ENCODE assay signal across 25 cellular contexts in the genomic region with DNA sequence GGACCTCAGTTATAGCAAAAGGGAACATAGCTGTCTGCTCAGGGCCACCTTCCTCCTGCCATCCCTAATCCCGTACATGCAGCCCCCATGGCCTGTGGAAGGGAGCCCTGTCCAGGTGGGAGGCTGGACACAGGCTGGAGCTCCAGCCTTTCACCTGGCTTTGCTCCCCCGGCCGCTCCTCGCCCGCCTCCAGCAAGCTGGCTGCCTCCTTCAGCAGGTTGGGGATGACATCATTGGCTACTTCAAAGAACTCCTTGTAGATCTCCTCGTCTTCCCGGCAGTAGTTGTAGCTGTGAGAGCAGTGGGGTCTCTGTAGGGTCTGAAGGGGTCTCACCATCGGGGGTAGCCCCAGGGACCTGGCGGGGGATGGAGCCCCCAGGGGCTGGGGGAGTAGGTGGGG. TPM values are rescaled to one million over a fixed set of nuclear protein-coding genes. Genes with fewer than 3 reads are reported as not detected.
DNase-seq lines count a peak whose midpoint lies in the region; ATAC-seq, FAIRE-seq and TF ChIP-seq lines count a peak whose summit lies in the region.
"Had no signal": no experiment of that assay in that cellular context is flagged by ENCODE, and none has a peak within 500 bp of the region (broad histone marks: within the 10 kb centered on the region; RNA-seq: fewer than 3 reads in every experiment).

No MANE protein-coding gene starts in this region.

- peaks cover 4% of the 10 kb centered on the region for H3K36me3 Mint-ChIP-seq in activated naive CD8-positive, alpha-beta T cell
- peaks cover 8% of the 10 kb centered on the region for H3K36me3 Mint-ChIP-seq in activated naive CD8-positive, alpha-beta T cell treated with anti-CD3 and anti-CD28 coated beads for 36 hours
- H3K36me3 Mint-ChIP-seq in Caco-2 (ENCODE audit: insufficient read depth, unreplicated experiment): peaks cover 21% of the 10 kb centered on the region
- peaks cover 20% of the 10 kb centered on the region for H3K36me3 Mint-ChIP-seq in activated T-helper 1 cell treated with anti-CD3 and anti-CD28 coated beads, Interleukin-12 subunit alpha, Interleukin-12 subunit beta, Interleukin-2, Interleukin-4 antibody, amounts not matched to agents 30 ng/mL and 10 ng/mL and 1 ng/mL, durations not matched to agents 14 hours and 24 hours and 36 hours (ENCODE audit: low read depth)

- H3K9me3 Mint-ChIP-seq in activated naive CD8-positive, alpha-beta T cell (ENCODE audit: low read depth): no peaks in the 10 kb centered on the region
- no peaks in the 10 kb centered on the region for H3K9me3 Mint-ChIP-seq in activated naive CD8-positive, alpha-beta T cell treated with anti-CD3 and anti-CD28 coated beads for 36 hours
- H3K9me3 Mint-ChIP-seq in Caco-2 (ENCODE audit: unreplicated experiment): no peaks in the 10 kb centered on the region
- no peaks in the 10 kb centered on the region for H3K9me3 Mint-ChIP-seq in activated T-helper 1 cell treated with anti-CD3 and anti-CD28 coated beads, Interleukin-12 subunit alpha, Interleukin-12 subunit beta, Interleukin-2, Interleukin-4 antibody, amounts not matched to agents 30 ng/mL and 10 ng/mL and 1 ng/mL, durations not matched to agents 14 hours and 24 hours and 36 hours
- H3K9me3 Mint-ChIP-seq: CD14-positive monocyte had no signal

- H3K9ac ChIP-seq in kidney (ENCODE audit: low read length in 2 of 2): no peak overlapping the region
- H3K9ac ChIP-seq: GM23248, KMS-11 had no signal

- H3K9me3 ChIP-seq in Caco-2 (no peaks in the 10 kb centered on the region), kidney (ENCODE audit: control insufficient read depth in 1 of 2, low read length in 2 of 2) (no peaks in the 10 kb centered on the region)

- H3K36me3 ChIP-seq in Caco-2 (ENCODE audit: control insufficient read depth, insufficient read depth, low read length) (peaks cover 2% of the 10 kb centered on the region; the same call in 1 of the 2 replicates), kidney (ENCODE audit: control insufficient read depth in 1 of 2, insufficient read depth in 2 of 2, low read length in 2 of 2) (peaks cover 6 to 11% of the 10 kb centered on the region in 2 donors)

- no peak for DNase-seq in activated naive CD8-positive, alpha-beta T cell treated with anti-CD3 and anti-CD28 coated beads for 36 hours
- DNase-seq in Caco-2 (no peak), NCI-H2227 (lab: John Stamatoyannopoulos, UW; ENCODE audit: unreplicated experiment) (no peak), kidney (no peak)
- no peak for DNase-seq in activated T-helper 1 cell treated with anti-CD3 and anti-CD28 coated beads, Interleukin-12 subunit alpha, Interleukin-12 subunit beta, Interleukin-2, Interleukin-4 antibody, amounts not matched to agents 30 ng/mL and 10 ng/mL and 1 ng/mL, durations not matched to agents 14 hours and 24 hours and 36 hours (ENCODE audit: low spot score)
- DNase-seq: DND-41, GM23248, HCEC 1CT, IMR-90, NCI-H1105, NCI-H146, NCI-H2081, NCI-H2171, NCI-H446 treated with DMSO at 0.1 percent for 48 hours, NCI-H526 treated with DMSO at 0.1 percent for 48 hours, SHP77 treated with DMSO at 0.1 percent for 48 hours, SW 1271 had no signal

- peaks cover 39% of the 10 kb centered on the region for H3K4me1 Mint-ChIP-seq in activated naive CD8-positive, alpha-beta T cell (ENCODE audit: low read depth)
- H3K4me1 Mint-ChIP-seq in activated naive CD8-positive, alpha-beta T cell treated with anti-CD3 and anti-CD28 coated beads for 36 hours: peaks cover 29% of the 10 kb centered on the region
- H3K4me1 Mint-ChIP-seq in Caco-2 (ENCODE audit: low read depth, unreplicated experiment): peaks cover 9% of the 10 kb centered on the region
- peaks cover 29% of the 10 kb centered on the region for H3K4me1 Mint-ChIP-seq in activated T-helper 1 cell treated with anti-CD3 and anti-CD28 coated beads, Interleukin-12 subunit alpha, Interleukin-12 subunit beta, Interleukin-2, Interleukin-4 antibody, amounts not matched to agents 30 ng/mL and 10 ng/mL and 1 ng/mL, durations not matched to agents 14 hours and 24 hours and 36 hours (ENCODE audit: low read depth)

- no peak for FAIRE-seq in kidney (lab: Jason Lieb, UNC)
- FAIRE-seq: A204.1, GM12878, HTR-8/SVneo had no signal

- H3K27me3 ChIP-seq in Caco-2 (replicated peaks; ENCODE audit: control insufficient read depth, insufficient read depth, low read length): no peaks in the 10 kb centered on the region

- H3K4me3 ChIP-seq in Caco-2 (ENCODE audit: low read depth, low read length): no peak overlapping the region
- H3K4me3 ChIP-seq in kidney (ENCODE audit: low read length in 2 of 2): no peak overlapping the region
- H3K4me3 ChIP-seq: GM12878, GM23248, SK-N-MC had no signal

- H3K4me3 Mint-ChIP-seq in activated naive CD8-positive, alpha-beta T cell: peak overlapping the region; percentile 22
- H3K4me3 Mint-ChIP-seq in activated naive CD8-positive, alpha-beta T cell treated with anti-CD3 and anti-CD28 coated beads for 36 hours: no peak overlapping the region
- no peak overlapping the region for H3K4me3 Mint-ChIP-seq in Caco-2 (ENCODE audit: unreplicated experiment)
- peak overlapping the region; percentile 19 for H3K4me3 Mint-ChIP-seq in activated T-helper 1 cell treated with anti-CD3 and anti-CD28 coated beads, Interleukin-12 subunit alpha, Interleukin-12 subunit beta, Interleukin-2, Interleukin-4 antibody, amounts not matched to agents 30 ng/mL and 10 ng/mL and 1 ng/mL, durations not matched to agents 14 hours and 24 hours and 36 hours
- H3K4me3 Mint-ChIP-seq: CD14-positive monocyte had no signal

- POLR2A ChIA-PET in Caco-2 (lab: Charles Lee): no interaction called here

- H3K4me1 ChIP-seq in Caco-2 (peaks cover 16% of the 10 kb centered on the region), kidney (ENCODE audit: control insufficient read depth in 1 of 2, insufficient read depth in 1 of 2, low read depth in 1 of 2, low read length in 2 of 2) (peaks cover 12 to 18% of the 10 kb centered on the region in 2 donors)

- H3K27me3 Mint-ChIP-seq in activated naive CD8-positive, alpha-beta T cell: no peaks in the 10 kb centered on the region
- H3K27me3 Mint-ChIP-seq in activated naive CD8-positive, alpha-beta T cell treated with anti-CD3 and anti-CD28 coated beads for 36 hours: no peaks in the 10 kb centered on the region
- H3K27me3 Mint-ChIP-seq in Caco-2 (ENCODE audit: insufficient read depth, unreplicated experiment): no peaks in the 10 kb centered on the region
- no peaks in the 10 kb centered on the region for H3K27me3 Mint-ChIP-seq in activated T-helper 1 cell treated with anti-CD3 and anti-CD28 coated beads, Interleukin-12 subunit alpha, Interleukin-12 subunit beta, Interleukin-2, Interleukin-4 antibody, amounts not matched to agents 30 ng/mL and 10 ng/mL and 1 ng/mL, durations not matched to agents 14 hours and 24 hours and 36 hours (ENCODE audit: insufficient read depth)

- intact Hi-C loops in Caco-2 (cut with micrococcal nuclease; ENCODE audit: unreplicated experiment): no loop called here
- intact Hi-C loops in activated T-helper 1 cell treated with anti-CD3 and anti-CD28 coated beads, Interleukin-12 subunit alpha, Interleukin-12 subunit beta, Interleukin-2, Interleukin-4 antibody, amounts not matched to agents 30 ng/mL and 10 ng/mL and 1 ng/mL, durations not matched to agents 14 hours and 24 hours and 36 hours (cut with micrococcal nuclease): no loop called here
- intact Hi-C loops in kidney (cut with DNase I): no loop called here

- no peak for ATAC-seq in GM21390 (IDR thresholded peaks at IDR 0.05; ENCODE audit: unreplicated experiment)
- ATAC-seq: GM12878 had no signal

- BruUV-seq in Caco-2 (replicated peaks; lab: Mats Ljungman, UMichigan): no TSS peak

- TF ChIP-seq CTCF in Caco-2 (IDR thresholded peaks at IDR 0.05; ENCODE audit: insufficient read depth in 1 of 2, low read depth in 1 of 2, low read length in 1 of 2, severe bottlenecking in 1 of 2, unreplicated experiment in 1 of 2) (no peak), kidney (IDR thresholded peaks at IDR 0.05; ENCODE audit: borderline replicate concordance, extremely low read depth, insufficient read depth) (no peak)

- H3K27ac ChIP-seq in kidney (ENCODE audit: low read depth in 2 of 2, low read length in 2 of 2): no peak overlapping the region
- H3K27ac ChIP-seq: GM23248, KMS-11, SK-N-MC had no signal

- no peak overlapping the region for H3K27ac Mint-ChIP-seq in activated naive CD8-positive, alpha-beta T cell
- H3K27ac Mint-ChIP-seq in activated naive CD8-positive, alpha-beta T cell treated with anti-CD3 and anti-CD28 coated beads for 36 hours: no peak overlapping the region
- peak overlapping the region; percentile 42 for H3K27ac Mint-ChIP-seq in Caco-2 (ENCODE audit: unreplicated experiment)
- no peak overlapping the region for H3K27ac Mint-ChIP-seq in activated T-helper 1 cell treated with anti-CD3 and anti-CD28 coated beads, Interleukin-12 subunit alpha, Interleukin-12 subunit beta, Interleukin-2, Interleukin-4 antibody, amounts not matched to agents 30 ng/mL and 10 ng/mL and 1 ng/mL, durations not matched to agents 14 hours and 24 hours and 36 hours

- CTCF ChIA-PET in Caco-2 (lab: Charles Lee): no interaction called here

RNA-seq across cellular contexts. Expression of gene MAP4K2, which starts 2.5 kb away (rescaled TPM):
- 10 to 100 TPM; 60.4 to 63.8 TPM for total RNA-seq in activated naive CD8-positive, alpha-beta T cell treated with anti-CD3 and anti-CD28 coated beads for 36 hours
- total RNA-seq in Caco-2 (2022) (16.8 and 21.4 TPM in 2 replicates), kidney (12.5 TPM)
- 70.2 and 70.7 TPM in 2 replicates for total RNA-seq in activated T-helper 1 cell treated with anti-CD3 and anti-CD28 coated beads, Interleukin-12 subunit alpha, Interleukin-12 subunit beta, Interleukin-2, Interleukin-4 antibody, amounts not matched to agents 30 ng/mL and 10 ng/mL and 1 ng/mL, durations not matched to agents 14 hours and 24 hours and 36 hours
- 15.4 TPM for polyA plus RNA-seq in kidney (ENCODE audit: insufficient read depth, low read depth, low replicate concordance)

RNA-seq across cellular contexts. Expression of gene MEN1, which starts 4.9 kb away (rescaled TPM):
- 10 to 100 TPM; 35.8 to 37.0 TPM for total RNA-seq in activated naive CD8-positive, alpha-beta T cell treated with anti-CD3 and anti-CD28 coated beads for 36 hours
- total RNA-seq in Caco-2 (2022) (32.7 and 36.8 TPM in 2 replicates), kidney (20.9 TPM)
- total RNA-seq in activated T-helper 1 cell treated with anti-CD3 and anti-CD28 coated beads, Interleukin-12 subunit alpha, Interleukin-12 subunit beta, Interleukin-2, Interleukin-4 antibody, amounts not matched to agents 30 ng/mL and 10 ng/mL and 1 ng/mL, durations not matched to agents 14 hours and 24 hours and 36 hours: 39.6 and 43.8 TPM in 2 replicates
- polyA plus RNA-seq in kidney (ENCODE audit: insufficient read depth, low read depth, low replicate concordance): 24.0 TPM

RNA-seq across cellular contexts. Expression of gene SF1, which starts 27.1 kb away (rescaled TPM):
- total RNA-seq in activated naive CD8-positive, alpha-beta T cell treated with anti-CD3 and anti-CD28 coated beads for 36 hours: 100 to 1,000 TPM; 453 to 463 TPM
- 359 and 386 TPM in 2 replicates for total RNA-seq in Caco-2 (2022)
- 518 and 538 TPM in 2 replicates for total RNA-seq in activated T-helper 1 cell treated with anti-CD3 and anti-CD28 coated beads, Interleukin-12 subunit alpha, Interleukin-12 subunit beta, Interleukin-2, Interleukin-4 antibody, amounts not matched to agents 30 ng/mL and 10 ng/mL and 1 ng/mL, durations not matched to agents 14 hours and 24 hours and 36 hours
- 320 TPM for total RNA-seq in kidney
- polyA plus RNA-seq in kidney (ENCODE audit: insufficient read depth, low read depth, low replicate concordance): 87.5 TPM

RNA-seq across cellular contexts. Expression of gene CDC42BPG, which starts 39.0 kb away (rescaled TPM):
- under 1 TPM; 0.46 to 0.54 TPM for total RNA-seq in activated naive CD8-positive, alpha-beta T cell treated with anti-CD3 and anti-CD28 coated beads for 36 hours
- total RNA-seq in Caco-2 (2022): 29.1 and 36.0 TPM in 2 replicates
- total RNA-seq in activated T-helper 1 cell treated with anti-CD3 and anti-CD28 coated beads, Interleukin-12 subunit alpha, Interleukin-12 subunit beta, Interleukin-2, Interleukin-4 antibody, amounts not matched to agents 30 ng/mL and 10 ng/mL and 1 ng/mL, durations not matched to agents 14 hours and 24 hours and 36 hours: 0.29 and 0.44 TPM in 2 replicates
- 20.7 TPM for total RNA-seq in kidney
- 4.5 TPM for polyA plus RNA-seq in kidney (ENCODE audit: insufficient read depth, low read depth, low replicate concordance)
- total RNA-seq: GM23248 had no signal
- polyA plus RNA-seq: CD14-positive monocyte, GM23248 had no signal

RNA-seq across cellular contexts. Expression of gene PYGM, which starts 45.7 kb away (rescaled TPM):
- 1 to 10 TPM; 1.6 to 1.8 TPM for total RNA-seq in activated naive CD8-positive, alpha-beta T cell treated with anti-CD3 and anti-CD28 coated beads for 36 hours
- total RNA-seq in Caco-2 (2022) (0.51 and 1.4 TPM in 2 replicates), kidney (8.6 TPM)
- 2.7 and 4.8 TPM in 2 replicates for total RNA-seq in activated T-helper 1 cell treated with anti-CD3 and anti-CD28 coated beads, Interleukin-12 subunit alpha, Interleukin-12 subunit beta, Interleukin-2, Interleukin-4 antibody, amounts not matched to agents 30 ng/mL and 10 ng/mL and 1 ng/mL, durations not matched to agents 14 hours and 24 hours and 36 hours
- 2.5 TPM for polyA plus RNA-seq in kidney (ENCODE audit: insufficient read depth, low read depth, low replicate concordance)
- total RNA-seq: GM23248 had no signal
- polyA plus RNA-seq: GM23248 had no signal

Comparison
In these comparisons a context has a peak if more than half of its experiments do, and no peak if none do; other contexts are left out.
1. H3K4me3 Mint-ChIP-seq: peak in activated naive CD8-positive, alpha-beta T cell (single experiment) and activated T-helper 1 cell treated with anti-CD3 and anti-CD28 coated beads, Interleukin-12 subunit alpha, Interleukin-12 subunit beta, Interleukin-2, Interleukin-4 antibody, amounts not matched to agents 30 ng/mL and 10 ng/mL and 1 ng/mL, durations not matched to agents 14 hours and 24 hours and 36 hours (single experiment); none in activated naive CD8-positive, alpha-beta T cell treated with anti-CD3 and anti-CD28 coated beads for 36 hours (single experiment) and Caco-2 (single experiment).